Comparison of ENCODE assay signal across 9 cellular contexts in genomic region chr3:184562875-184563568, GRCh38. TPM values are rescaled to one million over a fixed set of nuclear protein-coding genes. Genes with fewer than 3 reads are reported as not detected.
DNase-seq lines count a peak whose midpoint lies in the region; ATAC-seq and TF ChIP-seq lines count a peak whose summit lies in the region.
"Had no signal": no experiment of that assay in that cellular context is flagged by ENCODE, and none has a peak within 500 bp of the region (broad histone marks: within the 10 kb centered on the region; RNA-seq: fewer than 3 reads in every experiment).

No MANE protein-coding gene starts in this region.

- H3K4me3 Mint-ChIP-seq in Caco-2 (ENCODE audit: unreplicated experiment) (no peak overlapping the region), T-cell (peak overlapping the region; percentile 9 to 28 (median 12))
- H3K4me3 Mint-ChIP-seq in activated CD4-positive, alpha-beta T cell treated with anti-CD3 and anti-CD28 coated beads for 36 hours, result no peak overlapping the region
- H3K4me3 Mint-ChIP-seq: T-helper 1 cell treated with Interleukin-12 subunit alpha and Interleukin-12 subunit beta and Interleukin-4 antibody, amounts not matched to agents 30 μg/mL and 1 μg/mL, for 36 hours had no signal

- H3K4me1 Mint-ChIP-seq in Caco-2 (ENCODE audit: low read depth, unreplicated experiment), result peaks cover 24% of the 10 kb centered on the region
- peaks cover 24 to 49% (median 32%) of the 10 kb centered on the region in 3 donors for H3K4me1 Mint-ChIP-seq in T-cell
- H3K4me1 Mint-ChIP-seq in activated CD4-positive, alpha-beta T cell treated with anti-CD3 and anti-CD28 coated beads for 36 hours, result peaks cover 16% of the 10 kb centered on the region

- H3K27me3 ChIP-seq in Caco-2 (replicated peaks; ENCODE audit: control insufficient read depth, insufficient read depth, low read length) (peaks cover 1% of the 10 kb centered on the region; the same call in 1 of the 2 replicates), right atrium auricular region (no peaks in the 10 kb centered on the region)

- H3K4me1 ChIP-seq in Caco-2 (peaks cover 27% of the 10 kb centered on the region), right atrium auricular region (peaks cover 0 to 38% of the 10 kb centered on the region in 2 donors)

- intact Hi-C loops in Caco-2 (cut with micrococcal nuclease; ENCODE audit: unreplicated experiment), result no loop called here
- intact Hi-C loops in activated CD4-positive, alpha-beta T cell treated with anti-CD3 and anti-CD28 coated beads for 36 hours (cut with DNase I, micrococcal nuclease), result no loop called here

- H3K36me3 ChIP-seq in Caco-2 (ENCODE audit: control insufficient read depth, insufficient read depth, low read length), result no peaks in the 10 kb centered on the region
- H3K36me3 ChIP-seq in right atrium auricular region, result no peaks in the 10 kb centered on the region

- TF ChIP-seq CTCF in Caco-2 (IDR thresholded peaks at IDR 0.05; ENCODE audit: insufficient read depth in 1 of 2, low read depth in 1 of 2, low read length in 1 of 2, severe bottlenecking in 1 of 2, unreplicated experiment in 1 of 2) (no peak), right atrium auricular region (IDR thresholded peaks at IDR 0.05) (no peak)

- POLR2A ChIA-PET in Caco-2 (lab: Charles Lee), result no interaction called here
- POLR2A ChIA-PET in T-cell (lab: Charles Lee), result no interaction called here
- POLR2A ChIA-PET in activated CD4-positive, alpha-beta T cell treated with anti-CD3 and anti-CD28 coated beads for 36 hours (lab: Charles Lee), result no interaction called here

- DNase-seq in Caco-2 (no peak), T-cell (no peak), right atrium auricular region (ENCODE audit: low spot score) (no peak), retina (peak; percentile 71), A172 (ENCODE audit: low spot score) (no peak)
- no peak for DNase-seq in activated CD4-positive, alpha-beta T cell treated with anti-CD3 and anti-CD28 coated beads for 36 hours

- CTCF ChIA-PET in Caco-2 (lab: Charles Lee) (no interaction called here), T-cell (lab: Charles Lee) (interaction anchor here in 1 of 2 donors (0.6 kb wide), 1 partner anchor 790 kb away, joined by 3 read pairs; no protein-coding TSS in a partner anchor)
- CTCF ChIA-PET in activated CD4-positive, alpha-beta T cell treated with anti-CD3 and anti-CD28 coated beads for 36 hours (lab: Charles Lee), result no interaction called here

- peak overlapping the region; percentile 29 to 62 for H3K27ac ChIP-seq in right atrium auricular region

- BruUV-seq in Caco-2 (replicated peaks; lab: Mats Ljungman, UMichigan), result no TSS peak

- H3K36me3 Mint-ChIP-seq in Caco-2 (ENCODE audit: insufficient read depth, unreplicated experiment) (peaks cover 10% of the 10 kb centered on the region), T-cell (no peaks in the 10 kb centered on the region)
- no peaks in the 10 kb centered on the region for H3K36me3 Mint-ChIP-seq in activated CD4-positive, alpha-beta T cell treated with anti-CD3 and anti-CD28 coated beads for 36 hours (ENCODE audit: low read depth)

- H3K27ac Mint-ChIP-seq in Caco-2 (ENCODE audit: unreplicated experiment) (no peak overlapping the region), T-cell (no peak overlapping the region)
- no peak overlapping the region for H3K27ac Mint-ChIP-seq in activated CD4-positive, alpha-beta T cell treated with anti-CD3 and anti-CD28 coated beads for 36 hours
- H3K27ac Mint-ChIP-seq: T-helper 1 cell treated with Interleukin-12 subunit alpha and Interleukin-12 subunit beta and Interleukin-4 antibody, amounts not matched to agents 30 μg/mL and 1 μg/mL, for 36 hours had no signal

- H3K9me3 ChIP-seq in Caco-2, result no peaks in the 10 kb centered on the region
- H3K9me3 ChIP-seq in right atrium auricular region, result no peaks in the 10 kb centered on the region

- no peaks in the 10 kb centered on the region for H3K9me3 Mint-ChIP-seq in Caco-2 (ENCODE audit: unreplicated experiment)
- no peaks in the 10 kb centered on the region for H3K9me3 Mint-ChIP-seq in T-cell
- H3K9me3 Mint-ChIP-seq in activated CD4-positive, alpha-beta T cell treated with anti-CD3 and anti-CD28 coated beads for 36 hours (ENCODE audit: low read depth), result no peaks in the 10 kb centered on the region
- H3K9me3 Mint-ChIP-seq: T-helper 1 cell treated with Interleukin-12 subunit alpha and Interleukin-12 subunit beta and Interleukin-4 antibody, amounts not matched to agents 30 μg/mL and 1 μg/mL, for 36 hours had no signal

- H3K4me3 ChIP-seq in Caco-2 (ENCODE audit: low read depth, low read length), result peak overlapping the region; percentile 80
- H3K4me3 ChIP-seq in right atrium auricular region, result peak overlapping the region; percentile 43 to 73

- H3K27me3 Mint-ChIP-seq in Caco-2 (ENCODE audit: insufficient read depth, unreplicated experiment) (peaks cover 4% of the 10 kb centered on the region), T-cell (peaks cover 16 to 54% of the 10 kb centered on the region in 2 donors)
- peaks cover 36% of the 10 kb centered on the region for H3K27me3 Mint-ChIP-seq in activated CD4-positive, alpha-beta T cell treated with anti-CD3 and anti-CD28 coated beads for 36 hours

- no peak for ATAC-seq in T-cell (replicated peaks in 1 of 4)
- ATAC-seq in activated CD4-positive, alpha-beta T cell treated with anti-CD3 and anti-CD28 coated beads for 36 hours, result no peak
- no peak for ATAC-seq in GM21825 (IDR thresholded peaks at IDR 0.05; ENCODE audit: unreplicated experiment)
- no peak for ATAC-seq in GM19467 (IDR thresholded peaks at IDR 0.05; ENCODE audit: unreplicated experiment)

RNA-seq across cellular contexts. Expression of gene EPHB3, which starts 1.4 kb away (rescaled TPM):
- total RNA-seq in Caco-2 (2022) (5.6 and 6.9 TPM in 2 replicates), T-cell (1 to 10 TPM in 1 of 5 donors, under 1 TPM in 4; 0.35 to 1.1 (median 0.55) TPM), right atrium auricular region (1 to 10 TPM; 2.1 to 5.1 TPM)
- 1.1 and 1.4 TPM in 2 replicates for total RNA-seq in A172 (2014; rRNA removed; shearing (Covaris generic))
- total RNA-seq in activated CD4-positive, alpha-beta T cell treated with anti-CD3 and anti-CD28 coated beads for 36 hours, result not detected

Comparison
In these comparisons a context has a peak if more than half of its experiments do, and no peak if none do; other contexts are left out.
1. H3K4me3 Mint-ChIP-seq: peak in T-cell (3 of 3); none in Caco-2 (single experiment) and activated CD4-positive, alpha-beta T cell treated with anti-CD3 and anti-CD28 coated beads for 36 hours (single experiment).